15 cellular contexts compared by ENCODE assay signal in genomic region chr2:62461707-62462106, GRCh38.
A peak's percentile ranks its signal among the peaks of the same experiment; 100 is the strongest.
DNase-seq lines count a peak whose midpoint lies in the region; ATAC-seq and TF ChIP-seq lines count a peak whose summit lies in the region.
"Had no signal": no experiment of that assay in that cellular context is flagged by ENCODE, and none has a peak within 500 bp of the region (broad histone marks: within the 10 kb centered on the region; RNA-seq: fewer than 3 reads in every experiment).

No MANE protein-coding gene starts in this region.

- no peak overlapping the region for H3K4me3 Mint-ChIP-seq in nephron progenitor cell
- H3K4me3 Mint-ChIP-seq: activated CD8-positive, alpha-beta T cell treated with anti-CD3 and anti-CD28 coated beads for 36 hours; T-helper 1 cell treated with Interleukin-12 subunit alpha and Interleukin-12 subunit beta and Interleukin-4 antibody, amounts not matched to agents 30 μg/mL and 1 μg/mL, for 36 hours had no signal

- H3K4me1 Mint-ChIP-seq in nephron progenitor cell = peaks cover 45% of the 10 kb centered on the region

- no peaks in the 10 kb centered on the region for H3K9me3 Mint-ChIP-seq in nephron progenitor cell
- H3K9me3 Mint-ChIP-seq: activated CD8-positive, alpha-beta T cell treated with anti-CD3 and anti-CD28 coated beads for 36 hours; T-helper 1 cell treated with Interleukin-12 subunit alpha and Interleukin-12 subunit beta and Interleukin-4 antibody, amounts not matched to agents 30 μg/mL and 1 μg/mL, for 36 hours had no signal

- CTCF ChIA-PET in RWPE1 (lab: Yijun Ruan, JAX) = no interaction called here

- peak overlapping the region; percentile 35 for H3K27ac Mint-ChIP-seq in nephron progenitor cell
- H3K27ac Mint-ChIP-seq: activated CD8-positive, alpha-beta T cell treated with anti-CD3 and anti-CD28 coated beads for 36 hours; T-helper 1 cell treated with Interleukin-12 subunit alpha and Interleukin-12 subunit beta and Interleukin-4 antibody, amounts not matched to agents 30 μg/mL and 1 μg/mL, for 36 hours had no signal

- no peaks in the 10 kb centered on the region for H3K36me3 Mint-ChIP-seq in nephron progenitor cell (ENCODE audit: low read depth)

- POLR2A ChIA-PET in RWPE1 (lab: Yijun Ruan, JAX; ENCODE audit: low non-redundant PET) = no interaction called here

- peaks cover 17% of the 10 kb centered on the region for H3K27me3 Mint-ChIP-seq in nephron progenitor cell (ENCODE audit: low read depth, poor library complexity)
- H3K27me3 Mint-ChIP-seq: activated CD8-positive, alpha-beta T cell treated with anti-CD3 and anti-CD28 coated beads for 36 hours had no signal

- DNase-seq in EH (ENCODE audit: low read depth) (peak; percentile 28), RWPE1 (ENCODE audit: low spot score) (peak; percentile 43), fibroblast of gingiva (ENCODE audit: low read depth) (peak; percentile 42), nephron progenitor cell (no peak), NCI-H187 treated with DMSO at 0.1 percent for 48 hours (lab: John Stamatoyannopoulos, UW) (no peak), COR-L47 (lab: John Stamatoyannopoulos, UW) (no peak)
- DNase-seq: activated CD8-positive, alpha-beta T cell treated with anti-CD3 and anti-CD28 coated beads for 36 hours; lower lobe of right lung; NCI-H2171; ovary; stimulated activated CD4-positive, alpha-beta T cell treated with anti-CD3 and anti-CD28 coated beads, Interleukin-1b, Interleukin-23, amount 100 ng/mL, for 48 hours; stimulated activated naive CD4-positive, alpha-beta T cell had no signal

- TF ChIP-seq CTCF in RWPE1 (conservative IDR thresholded peaks at IDR 0.05; ENCODE audit: low read depth) = no peak
- TF ChIP-seq CTCF in nephron progenitor cell (IDR thresholded peaks at IDR 0.05) = no peak

- H3K27ac ChIP-seq in RWPE1 = peak overlapping the region; percentile 49
- H3K27ac ChIP-seq: lower lobe of right lung, ovary had no signal

- no peak for ATAC-seq in GM21717 (IDR thresholded peaks at IDR 0.05; ENCODE audit: unreplicated experiment)
- no peak for ATAC-seq in HG03442 (IDR thresholded peaks at IDR 0.05; ENCODE audit: unreplicated experiment)
- ATAC-seq: activated CD8-positive, alpha-beta T cell treated with anti-CD3 and anti-CD28 coated beads for 36 hours; lower lobe of right lung had no signal

Comparison
In these comparisons a context has a peak if more than half of its experiments do, and no peak if none do; other contexts are left out.
1. DNase-seq: peak in EH (single experiment), RWPE1 (single experiment) and fibroblast of gingiva (single experiment); none in nephron progenitor cell (single experiment), NCI-H187 treated with DMSO at 0.1 percent for 48 hours (single experiment) and COR-L47 (single experiment).